ENCODE assay signal across 28 cellular contexts in the genomic region with DNA sequence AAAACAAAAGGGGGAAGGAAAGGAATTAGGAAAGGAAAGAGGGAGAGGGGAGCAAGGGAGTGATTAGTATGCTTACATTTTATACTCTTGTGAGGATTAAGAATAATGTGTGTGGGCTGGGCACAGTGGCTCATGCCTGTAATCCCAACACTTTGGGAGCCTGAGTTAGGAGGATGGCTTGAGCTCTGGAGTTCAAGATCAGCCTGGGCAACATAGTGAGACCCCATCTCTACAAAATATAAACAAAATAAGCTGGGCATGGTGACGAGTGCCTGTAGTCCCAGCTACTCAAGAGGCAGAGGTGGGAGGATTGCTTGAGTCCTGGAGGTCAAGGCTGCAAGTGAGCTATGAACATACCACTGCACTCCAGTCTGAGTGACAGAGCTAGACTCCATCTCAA. TPM values are rescaled to one million over a fixed set of nuclear protein-coding genes. Genes with fewer than 3 reads are reported as not detected.
DNase-seq lines count a peak whose midpoint lies in the region; ATAC-seq, FAIRE-seq and TF ChIP-seq lines count a peak whose summit lies in the region.
"Had no signal": no experiment of that assay in that cellular context is flagged by ENCODE, and none has a peak within 500 bp of the region (broad histone marks: within the 10 kb centered on the region; RNA-seq: fewer than 3 reads in every experiment).

No MANE protein-coding gene starts in this region.

- no peak overlapping the region for H3K27ac ChIP-seq in HepG2 (ENCODE audit: extremely low read length, insufficient read depth, low read length)
- H3K27ac ChIP-seq in right lobe of liver = no peak overlapping the region
- H3K27ac ChIP-seq: tibial nerve had no signal

- no peaks in the 10 kb centered on the region for H3K9me3 Mint-ChIP-seq in WTC11
- peaks cover 0 to 3% of the 10 kb centered on the region in 2 donors for H3K9me3 Mint-ChIP-seq in stimulated activated naive B cell treated with anti-CD40 and anti-IgM and Interleukin-4, amounts not matched to agents 10 μg/mL and 1 μg/mL and 100 μg/mL, for 72 hours
- H3K9me3 Mint-ChIP-seq: activated naive CD4-positive, alpha-beta T cell treated with anti-CD3 and anti-CD28 coated beads for 36 hours; endodermal cell had no signal

- TF ChIP-seq CTCF in HepG2 (CRISPR knock-in tag; IDR thresholded peaks at IDR 0.05) = no peak
- no peak for TF ChIP-seq CTCF in right lobe of liver (IDR thresholded peaks at IDR 0.05)
- no peak for TF ChIP-seq CTCF in WTC11 (IDR thresholded peaks at IDR 0.05)

- H3K4me1 Mint-ChIP-seq in WTC11 = peaks cover 29% of the 10 kb centered on the region
- H3K4me1 Mint-ChIP-seq in stimulated activated naive B cell treated with anti-CD40 and anti-IgM and Interleukin-4, amounts not matched to agents 10 μg/mL and 1 μg/mL and 100 μg/mL, for 72 hours = peaks cover 12 to 38% of the 10 kb centered on the region in 2 donors
- H3K4me1 Mint-ChIP-seq: activated CD8-positive, alpha-beta memory T cell treated with anti-CD3 and anti-CD28 coated beads, Interleukin-2, amount 10 ng/mL, durations not matched to agents 7 days and 5 days; endodermal cell had no signal

- TF ChIP-seq RAD21 in HepG2 (CRISPR knock-in tag; IDR thresholded peaks at IDR 0.05) = no peak

- no peak overlapping the region for H3K9ac ChIP-seq in HepG2 (ENCODE audit: insufficient read depth, low read depth, low read length)

- H3K27me3 ChIP-seq in HepG2 (ENCODE audit: control insufficient read depth in 1 of 2, insufficient read depth in 2 of 2, low read length in 2 of 2) = no peaks in the 10 kb centered on the region
- H3K27me3 ChIP-seq in right lobe of liver = no peaks in the 10 kb centered on the region
- H3K27me3 ChIP-seq: tibial nerve had no signal

- DNase-seq in HepG2 (ENCODE audit: low spot score) (no peak), right lobe of liver (no peak), WTC11 (ENCODE audit: low spot score) (no peak), left colon (no peak), SK-N-DZ (ENCODE audit: low spot score) (no peak)
- no peak for DNase-seq in stimulated activated naive B cell treated with anti-CD40 and anti-IgM and Interleukin-4, amounts not matched to agents 10 μg/mL and 1 μg/mL and 100 μg/mL, for 72 hours
- DNase-seq in effector CD8-positive, alpha-beta T cell (lab: John Stamatoyannopoulos, UW) = no peak
- DNase-seq in stimulated activated CD8-positive, alpha-beta memory T cell treated with anti-CD3 and anti-CD28 coated beads, Interleukin-4, amount 100 ng/mL, for 48 hours = no peak
- DNase-seq: 8988T; activated CD4-positive, alpha-beta T cell treated with anti-CD3 and anti-CD28 coated beads, Interleukin-2, amount 50 U/mL, for 1 hour; activated CD8-positive, alpha-beta memory T cell treated with anti-CD3 and anti-CD28 coated beads, Interleukin-2, amount 10 ng/mL, durations not matched to agents 7 days and 5 days; activated naive CD4-positive, alpha-beta T cell treated with anti-CD3 and anti-CD28 coated beads for 36 hours; amygdala; cortex of kidney; DMS53; endodermal cell; foreskin fibroblast; HCEC 1CT; head of caudate nucleus; MV-4-11; NCI-H1694; NCI-H2171; NCI-H510A treated with DMSO at 0.1 percent for 48 hours; SHP77; T1000 had no signal

- no peak overlapping the region for H2AFZ ChIP-seq in HepG2 (ENCODE audit: low read length)

- peaks cover 34% of the 10 kb centered on the region for H3K4me1 ChIP-seq in HepG2 (ENCODE audit: insufficient read depth, low read length)
- H3K4me1 ChIP-seq in right lobe of liver = no peaks in the 10 kb centered on the region
- H3K4me1 ChIP-seq: tibial nerve had no signal

- BruUV-seq in HepG2 (replicated peaks; lab: Mats Ljungman, UMichigan) = no TSS peak

- H3K36me3 ChIP-seq in HepG2 (replicated peaks in 1 of 2; ENCODE audit: control insufficient read depth in 1 of 2, insufficient read depth in 2 of 2, low read length in 2 of 2) (no peaks in the 10 kb centered on the region), right lobe of liver (no peaks in the 10 kb centered on the region)

- POLR2A ChIA-PET in HepG2 (lab: Yijun Ruan, JAX) (interaction anchor here (0.7 to 1.3 kb wide), 4 partner anchors 17 to 342 kb away, joined by 3 to 6 read pairs (median 3); no protein-coding TSS in a partner anchor), WTC11 (lab: Charles Lee) (no interaction called here)

- H3K27ac Mint-ChIP-seq in WTC11 = no peak overlapping the region
- H3K27ac Mint-ChIP-seq in stimulated activated naive B cell treated with anti-CD40 and anti-IgM and Interleukin-4, amounts not matched to agents 10 μg/mL and 1 μg/mL and 100 μg/mL, for 72 hours = peak overlapping the region; percentile 98
- H3K27ac Mint-ChIP-seq: activated CD8-positive, alpha-beta memory T cell treated with anti-CD3 and anti-CD28 coated beads, Interleukin-2, amount 10 ng/mL, durations not matched to agents 7 days and 5 days; activated naive CD4-positive, alpha-beta T cell treated with anti-CD3 and anti-CD28 coated beads for 36 hours; endodermal cell had no signal

- intact Hi-C loops in HepG2 (cut with micrococcal nuclease; ENCODE audit: unreplicated experiment) = no loop called here
- intact Hi-C loops in right lobe of liver (cut with DNase I) = no loop called here
- intact Hi-C loops in left colon (cut with DNase I, micrococcal nuclease) = no loop called here

- no peaks in the 10 kb centered on the region for H3K9me3 ChIP-seq in HepG2 (ENCODE audit: low read length)
- no peaks in the 10 kb centered on the region for H3K9me3 ChIP-seq in right lobe of liver
- H3K9me3 ChIP-seq: tibial nerve had no signal

- in situ Hi-C loops in HepG2 (cut with HindIII; ENCODE audit: extremely low pct_ligation_motif_present, low pct_unique_long_range_greater_than_20kb) = no loop called here

- TF ChIP-seq EP300 in HepG2 (IDR thresholded peaks at IDR 0.05; ENCODE audit: low read depth in 2 of 2, low read length in 2 of 2) (no peak), HepG2 (CRISPR knock-in tag; IDR thresholded peaks at IDR 0.05; ENCODE audit: borderline replicate concordance) (no peak)

- 0 out of 2 replicates have a peak overlapping the region, but pooled peaks have one; percentile 0 for H3K4me2 ChIP-seq in HepG2 (ENCODE audit: low read depth, low read length)

- no peak for FAIRE-seq in HepG2 (lab: Jason Lieb, UNC)
- FAIRE-seq: bronchial epithelial cell, G401.6 had no signal

- no peaks in the 10 kb centered on the region; the same call in 1 of the 2 replicates for H3K36me3 Mint-ChIP-seq in WTC11
- peaks cover 21 to 36% of the 10 kb centered on the region in 2 donors for H3K36me3 Mint-ChIP-seq in stimulated activated naive B cell treated with anti-CD40 and anti-IgM and Interleukin-4, amounts not matched to agents 10 μg/mL and 1 μg/mL and 100 μg/mL, for 72 hours

- peak; percentile 51 for ATAC-seq in HepG2
- ATAC-seq in right lobe of liver = no peak
- ATAC-seq in WTC11 = no peak
- ATAC-seq in left colon = peak; percentile 38
- no peak for ATAC-seq in stimulated activated naive B cell treated with anti-CD40 and anti-IgM and Interleukin-4, amounts not matched to agents 10 μg/mL and 1 μg/mL and 100 μg/mL, for 72 hours (replicated peaks)
- ATAC-seq: activated CD8-positive, alpha-beta memory T cell treated with anti-CD3 and anti-CD28 coated beads, Interleukin-2, amount 10 ng/mL, durations not matched to agents 7 days and 5 days had no signal

- H4K20me1 ChIP-seq in HepG2 (ENCODE audit: insufficient read depth, low read length) = no peaks in the 10 kb centered on the region

- WGBS in HepG2 (ENCODE audit: low lambda C conversion rate) = 85% methylated on average over 1 of the region's 1 CpG
- no CpG with 5 or more reads among the region's 1 CpG for WGBS in right lobe of liver (ENCODE audit: insufficient coverage, low coverage, low lambda C conversion rate, missing lambda C conversion rate)

- no peaks in the 10 kb centered on the region for H3K79me2 ChIP-seq in HepG2 (ENCODE audit: insufficient read depth, low read length)

- H3K27me3 Mint-ChIP-seq in WTC11 (ENCODE audit: low read depth) = no peaks in the 10 kb centered on the region
- no peaks in the 10 kb centered on the region for H3K27me3 Mint-ChIP-seq in stimulated activated naive B cell treated with anti-CD40 and anti-IgM and Interleukin-4, amounts not matched to agents 10 μg/mL and 1 μg/mL and 100 μg/mL, for 72 hours
- H3K27me3 Mint-ChIP-seq: activated CD8-positive, alpha-beta memory T cell treated with anti-CD3 and anti-CD28 coated beads, Interleukin-2, amount 10 ng/mL, durations not matched to agents 7 days and 5 days had no signal

- no peak for TF ChIP-seq POLR2A in HepG2 (IDR thresholded peaks at IDR 0.05; ENCODE audit: insufficient read depth in 1 of 2, low read depth in 2 of 2, low read length in 2 of 2)
- TF ChIP-seq POLR2A in right lobe of liver (IDR thresholded peaks at IDR 0.05) = no peak

- H3K4me3 Mint-ChIP-seq in WTC11 = no peak overlapping the region
- no peak overlapping the region for H3K4me3 Mint-ChIP-seq in stimulated activated naive B cell treated with anti-CD40 and anti-IgM and Interleukin-4, amounts not matched to agents 10 μg/mL and 1 μg/mL and 100 μg/mL, for 72 hours
- H3K4me3 Mint-ChIP-seq: activated CD8-positive, alpha-beta memory T cell treated with anti-CD3 and anti-CD28 coated beads, Interleukin-2, amount 10 ng/mL, durations not matched to agents 7 days and 5 days; activated naive CD4-positive, alpha-beta T cell treated with anti-CD3 and anti-CD28 coated beads for 36 hours; endodermal cell had no signal

- H3K4me3 ChIP-seq in HepG2 (replicated peaks in 1 of 3; ENCODE audit: insufficient read depth in 1 of 3, low read depth in 2 of 3, low read length in 3 of 3) (no peak overlapping the region), right lobe of liver (no peak overlapping the region)
- H3K4me3 ChIP-seq: tibial nerve had no signal

- CTCF ChIA-PET in HepG2 (lab: Yijun Ruan, JAX; ENCODE audit: low intra/inter-chr PET ratio, low total read pairs) (no interaction called here), WTC11 (lab: Charles Lee) (interaction anchor here (0.7 to 1.4 kb wide), 3 partner anchors 8 to 267 kb away, joined by 3 to 6 read pairs (median 6); no protein-coding TSS in a partner anchor)

RNA-seq across cellular contexts. Expression of a gene that starts 47.0 kb away (rescaled TPM):
- total RNA-seq in HepG2 (2016; rRNA removed; fragmentation: Illumina TruSeq; extraction: Trizol) (8.9 and 11.3 TPM in 2 replicates), right lobe of liver (1 to 10 TPM in 3 of 6 experiments, under 1 TPM in 2, not detected in 1; 0.69 to 1.9 (median 1.4) TPM), WTC11 (2021) (4.1 to 6.6 TPM (median 4.4 TPM) in 3 replicates), left colon (10 to 100 TPM in 1 of 2 donors, 1 to 10 TPM in 1; 8.1 to 10.5 TPM)
- total RNA-seq in HepG2 (2016; cell fraction: cytosol; rRNA removed; fragmentation: Illumina TruSeq; extraction: Trizol; ENCODE audit: low read depth) = 4.2 and 5.0 TPM in 2 replicates
- 7.4 and 10.6 TPM in 2 replicates for total RNA-seq in HepG2 (2016; cell fraction: insoluble cytoplasmic fraction; rRNA removed; fragmentation: Illumina TruSeq; extraction: Trizol)
- total RNA-seq in HepG2 (2016; cell fraction: membrane; rRNA removed; fragmentation: Illumina TruSeq; extraction: Trizol) = 4.7 and 6.6 TPM in 2 replicates
- total RNA-seq in HepG2 (2016; cell fraction: nucleus; rRNA removed; fragmentation: Illumina TruSeq; extraction: Trizol) = 5.9 and 8.2 TPM in 2 replicates
- 10.0 and 11.4 TPM in 2 replicates for polyA plus RNA-seq in HepG2 (2011; rRNA removed)
- 10.9 and 12.3 TPM in 2 replicates for polyA plus RNA-seq in HepG2 (2011; cell fraction: cytosol; rRNA removed)
- polyA plus RNA-seq in HepG2 (2011; cell fraction: nucleus; rRNA removed) = 3.6 and 4.4 TPM in 2 replicates
- 6.9 and 10.2 TPM in 2 replicates for polyA plus RNA-seq in HepG2 (2012)
- polyA plus RNA-seq in HepG2 (2016; cell fraction: cytosol; fragmentation: Illumina TruSeq; extraction: Trizol; ENCODE audit: low read depth) = 3.7 and 4.1 TPM in 2 replicates
- 14.4 and 15.1 TPM in 2 replicates for polyA plus RNA-seq in HepG2 (2016; cell fraction: insoluble cytoplasmic fraction; fragmentation: Illumina TruSeq; extraction: Trizol; ENCODE audit: low read depth)
- 6.3 and 6.6 TPM in 2 replicates for polyA plus RNA-seq in HepG2 (2016; cell fraction: membrane; fragmentation: Illumina TruSeq; extraction: Trizol; ENCODE audit: low read depth)
- 6.6 and 9.9 TPM in 2 replicates for polyA plus RNA-seq in HepG2 (2016; cell fraction: nucleus; fragmentation: Illumina TruSeq; extraction: Trizol; ENCODE audit: insufficient read depth, low read depth)
- 0.94 and 8.3 TPM in 2 replicates for polyA minus RNA-seq in HepG2 (2011; rRNA and poly(A)+ RNA removed; ENCODE audit: low replicate concordance)
- polyA minus RNA-seq in HepG2 (2011; cell fraction: cytosol; rRNA and poly(A)+ RNA removed) = 3.9 and 4.2 TPM in 2 replicates
- 15.9 and 20.3 TPM in 2 replicates for polyA minus RNA-seq in HepG2 (2011; cell fraction: nucleus; rRNA and poly(A)+ RNA removed)
- 7.1 and 7.9 TPM in 2 replicates for polyA plus RNA-seq in SK-N-DZ (2014; cell fraction: cytosol; rRNA removed)
- polyA plus RNA-seq in SK-N-DZ (2014; cell fraction: nucleus; rRNA removed) = 3.5 and 3.6 TPM in 2 replicates

Comparison
In these comparisons a context has a peak if more than half of its experiments do, and no peak if none do; other contexts are left out.
1. ATAC-seq: peak in HepG2 (single experiment) and left colon (single experiment); none in right lobe of liver (0 of 4), WTC11 (single experiment) and stimulated activated naive B cell treated with anti-CD40 and anti-IgM and Interleukin-4, amounts not matched to agents 10 μg/mL and 1 μg/mL and 100 μg/mL, for 72 hours (0 of 2).